1 cellular context compared by ENCODE assay signal in genomic region chr18:8426401-8426800, GRCh38.
TF ChIP-seq lines count a peak whose summit lies in the region.

No MANE protein-coding gene starts in this region.

TF ChIP-seq in HepG2, 621 proteins besides CTCF, POLR2A, EP300 and RAD21 (continued from another document and continues in another):
- TF ChIP-seq ZBTB4 (CRISPR knock-in tag; IDR thresholded peaks at IDR 0.05; ENCODE audit: borderline replicate concordance) (no peak), ADNP (CRISPR knock-in tag; IDR thresholded peaks at IDR 0.05) (no peak), ZNF574 (CRISPR knock-in tag; IDR thresholded peaks at IDR 0.05) (peak; percentile 94), MIXL1 (CRISPR knock-in tag; IDR thresholded peaks at IDR 0.05) (no peak), KLF13 (CRISPR knock-in tag; IDR thresholded peaks at IDR 0.05) (no peak), ZSCAN25 (CRISPR knock-in tag; IDR thresholded peaks at IDR 0.05) (no peak), MAX (IDR thresholded peaks at IDR 0.05) (no peak), BRD4 (CRISPR knock-in tag; IDR thresholded peaks at IDR 0.05) (no peak), FOXP1 (IDR thresholded peaks at IDR 0.05) (no peak), FOXP1 (CRISPR knock-in tag; IDR thresholded peaks at IDR 0.05) (no peak), KDM2A (CRISPR knock-in tag; IDR thresholded peaks at IDR 0.05; ENCODE audit: borderline replicate concordance, low read depth) (no peak), SMC3 (IDR thresholded peaks at IDR 0.05; ENCODE audit: low read length) (peak; percentile 15; the same call in 1 of the 2 replicates), ZNF646 (CRISPR knock-in tag; IDR thresholded peaks at IDR 0.05) (no peak), ZNF331 (CRISPR knock-in tag; IDR thresholded peaks at IDR 0.05) (0 out of 2 replicates have a peak, but pooled peaks have one; percentile 19), ERF (CRISPR knock-in tag; IDR thresholded peaks at IDR 0.05) (no peak), IRF1 (CRISPR knock-in tag; IDR thresholded peaks at IDR 0.05; ENCODE audit: low read depth) (no peak), ZFX (CRISPR knock-in tag; IDR thresholded peaks at IDR 0.05; ENCODE audit: low read depth) (0 out of 2 replicates have a peak, but pooled peaks have one; percentile 17), STAG1 (CRISPR knock-in tag; IDR thresholded peaks at IDR 0.05) (peak; percentile 37), DZIP1 (CRISPR knock-in tag; IDR thresholded peaks at IDR 0.05) (no peak), JUNB (CRISPR knock-in tag; IDR thresholded peaks at IDR 0.05; ENCODE audit: borderline replicate concordance) (no peak), AGO2 (optimal IDR thresholded peaks at IDR 0.05; ENCODE audit: low read depth, low read length) (no peak), JUND (CRISPR knock-in tag; IDR thresholded peaks at IDR 0.05) (no peak)
- TF ChIP-seq, protein P1, sequence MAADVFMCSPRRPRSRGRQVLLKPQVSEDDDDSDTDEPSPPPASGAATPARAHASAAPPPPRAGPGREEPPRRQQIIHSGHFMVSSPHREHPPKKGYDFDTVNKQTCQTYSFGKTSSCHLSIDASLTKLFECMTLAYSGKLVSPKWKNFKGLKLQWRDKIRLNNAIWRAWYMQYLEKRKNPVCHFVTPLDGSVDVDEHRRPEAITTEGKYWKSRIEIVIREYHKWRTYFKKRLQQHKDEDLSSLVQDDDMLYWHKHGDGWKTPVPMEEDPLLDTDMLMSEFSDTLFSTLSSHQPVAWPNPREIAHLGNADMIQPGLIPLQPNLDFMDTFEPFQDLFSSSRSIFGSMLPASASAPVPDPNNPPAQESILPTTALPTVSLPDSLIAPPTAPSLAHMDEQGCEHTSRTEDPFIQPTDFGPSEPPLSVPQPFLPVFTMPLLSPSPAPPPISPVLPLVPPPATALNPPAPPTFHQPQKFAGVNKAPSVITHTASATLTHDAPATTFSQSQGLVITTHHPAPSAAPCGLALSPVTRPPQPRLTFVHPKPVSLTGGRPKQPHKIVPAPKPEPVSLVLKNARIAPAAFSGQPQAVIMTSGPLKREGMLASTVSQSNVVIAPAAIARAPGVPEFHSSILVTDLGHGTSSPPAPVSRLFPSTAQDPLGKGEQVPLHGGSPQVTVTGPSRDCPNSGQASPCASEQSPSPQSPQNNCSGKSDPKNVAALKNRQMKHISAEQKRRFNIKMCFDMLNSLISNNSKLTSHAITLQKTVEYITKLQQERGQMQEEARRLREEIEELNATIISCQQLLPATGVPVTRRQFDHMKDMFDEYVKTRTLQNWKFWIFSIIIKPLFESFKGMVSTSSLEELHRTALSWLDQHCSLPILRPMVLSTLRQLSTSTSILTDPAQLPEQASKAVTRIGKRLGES (CRISPR knock-in tag; IDR thresholded peaks at IDR 0.05; ENCODE audit: borderline replicate concordance) = no peak
- TF ChIP-seq, protein P2, sequence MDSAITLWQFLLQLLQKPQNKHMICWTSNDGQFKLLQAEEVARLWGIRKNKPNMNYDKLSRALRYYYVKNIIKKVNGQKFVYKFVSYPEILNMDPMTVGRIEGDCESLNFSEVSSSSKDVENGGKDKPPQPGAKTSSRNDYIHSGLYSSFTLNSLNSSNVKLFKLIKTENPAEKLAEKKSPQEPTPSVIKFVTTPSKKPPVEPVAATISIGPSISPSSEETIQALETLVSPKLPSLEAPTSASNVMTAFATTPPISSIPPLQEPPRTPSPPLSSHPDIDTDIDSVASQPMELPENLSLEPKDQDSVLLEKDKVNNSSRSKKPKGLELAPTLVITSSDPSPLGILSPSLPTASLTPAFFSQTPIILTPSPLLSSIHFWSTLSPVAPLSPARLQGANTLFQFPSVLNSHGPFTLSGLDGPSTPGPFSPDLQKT (CRISPR knock-in tag; IDR thresholded peaks at IDR 0.05; ENCODE audit: borderline replicate concordance) = no peak
- TF ChIP-seq, protein P3, sequence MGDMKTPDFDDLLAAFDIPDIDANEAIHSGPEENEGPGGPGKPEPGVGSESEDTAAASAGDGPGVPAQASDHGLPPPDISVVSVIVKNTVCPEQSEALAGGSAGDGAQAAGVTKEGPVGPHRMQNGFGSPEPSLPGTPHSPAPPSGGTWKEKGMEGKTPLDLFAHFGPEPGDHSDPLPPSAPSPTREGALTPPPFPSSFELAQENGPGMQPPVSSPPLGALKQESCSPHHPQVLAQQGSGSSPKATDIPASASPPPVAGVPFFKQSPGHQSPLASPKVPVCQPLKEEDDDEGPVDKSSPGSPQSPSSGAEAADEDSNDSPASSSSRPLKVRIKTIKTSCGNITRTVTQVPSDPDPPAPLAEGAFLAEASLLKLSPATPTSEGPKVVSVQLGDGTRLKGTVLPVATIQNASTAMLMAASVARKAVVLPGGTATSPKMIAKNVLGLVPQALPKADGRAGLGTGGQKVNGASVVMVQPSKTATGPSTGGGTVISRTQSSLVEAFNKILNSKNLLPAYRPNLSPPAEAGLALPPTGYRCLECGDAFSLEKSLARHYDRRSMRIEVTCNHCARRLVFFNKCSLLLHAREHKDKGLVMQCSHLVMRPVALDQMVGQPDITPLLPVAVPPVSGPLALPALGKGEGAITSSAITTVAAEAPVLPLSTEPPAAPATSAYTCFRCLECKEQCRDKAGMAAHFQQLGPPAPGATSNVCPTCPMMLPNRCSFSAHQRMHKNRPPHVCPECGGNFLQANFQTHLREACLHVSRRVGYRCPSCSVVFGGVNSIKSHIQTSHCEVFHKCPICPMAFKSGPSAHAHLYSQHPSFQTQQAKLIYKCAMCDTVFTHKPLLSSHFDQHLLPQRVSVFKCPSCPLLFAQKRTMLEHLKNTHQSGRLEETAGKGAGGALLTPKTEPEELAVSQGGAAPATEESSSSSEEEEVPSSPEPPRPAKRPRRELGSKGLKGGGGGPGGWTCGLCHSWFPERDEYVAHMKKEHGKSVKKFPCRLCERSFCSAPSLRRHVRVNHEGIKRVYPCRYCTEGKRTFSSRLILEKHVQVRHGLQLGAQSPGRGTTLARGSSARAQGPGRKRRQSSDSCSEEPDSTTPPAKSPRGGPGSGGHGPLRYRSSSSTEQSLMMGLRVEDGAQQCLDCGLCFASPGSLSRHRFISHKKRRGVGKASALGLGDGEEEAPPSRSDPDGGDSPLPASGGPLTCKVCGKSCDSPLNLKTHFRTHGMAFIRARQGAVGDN (CRISPR knock-in tag; IDR thresholded peaks at IDR 0.05) = peak; percentile 18; the same call in 1 of the 2 replicates
- TF ChIP-seq, protein P4, sequence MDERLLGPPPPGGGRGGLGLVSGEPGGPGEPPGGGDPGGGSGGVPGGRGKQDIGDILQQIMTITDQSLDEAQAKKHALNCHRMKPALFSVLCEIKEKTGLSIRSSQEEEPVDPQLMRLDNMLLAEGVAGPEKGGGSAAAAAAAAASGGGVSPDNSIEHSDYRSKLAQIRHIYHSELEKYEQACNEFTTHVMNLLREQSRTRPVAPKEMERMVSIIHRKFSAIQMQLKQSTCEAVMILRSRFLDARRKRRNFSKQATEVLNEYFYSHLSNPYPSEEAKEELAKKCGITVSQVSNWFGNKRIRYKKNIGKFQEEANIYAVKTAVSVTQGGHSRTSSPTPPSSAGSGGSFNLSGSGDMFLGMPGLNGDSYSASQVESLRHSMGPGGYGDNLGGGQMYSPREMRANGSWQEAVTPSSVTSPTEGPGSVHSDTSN (CRISPR knock-in tag; IDR thresholded peaks at IDR 0.05) = no peak
